ENCODE assay signal across 23 cellular contexts in the genomic region with DNA sequence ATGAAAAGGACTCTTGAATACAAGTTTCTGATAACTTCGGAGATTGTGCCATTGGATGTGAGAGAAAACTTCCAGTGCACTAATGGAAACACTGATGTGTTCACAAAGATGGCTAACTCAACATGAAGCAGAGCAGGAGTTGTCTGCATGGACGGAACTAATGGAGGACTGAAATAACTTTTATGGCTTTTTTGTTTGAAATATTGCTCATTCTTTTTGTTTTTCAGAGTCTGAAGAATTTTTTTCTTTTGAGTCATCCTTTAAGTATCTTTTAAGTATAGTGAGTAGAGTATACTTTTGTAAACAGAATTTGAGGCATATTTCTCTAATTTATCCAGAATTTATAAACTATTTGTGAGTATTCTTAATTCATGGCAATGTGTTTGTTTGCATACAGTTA. TPM values are rescaled to one million over a fixed set of nuclear protein-coding genes. Genes with fewer than 3 reads are reported as not detected.
A peak's percentile ranks its signal among the peaks of the same experiment; 100 is the strongest.
DNase-seq lines count a peak whose midpoint lies in the region; ATAC-seq, FAIRE-seq and TF ChIP-seq lines count a peak whose summit lies in the region.
"Had no signal": no experiment of that assay in that cellular context is flagged by ENCODE, and none has a peak within 500 bp of the region (broad histone marks: within the 10 kb centered on the region; RNA-seq: fewer than 3 reads in every experiment).

No MANE protein-coding gene starts in this region.

- DNase-seq in AG10803 (ENCODE audit: low read depth) (peak; percentile 19), HCEC 1CT (peak; percentile 46), RPMI7951 (ENCODE audit: low read depth) (peak; percentile 18), mesenchymal stem cell (peak; percentile 15), frontal cortex (ENCODE audit: low spot score in 2 of 2) (no peak), body of pancreas (no peak), dermis blood vessel endothelial cell (no peak)
- DNase-seq: DMS79, GOT3, KBM-7, NCI-H1092, NCI-H1436, NCI-H2029 treated with DMSO at 0.1 percent for 48 hours, NCI-H226, NCI-H510A treated with DMSO at 0.1 percent for 48 hours, NCI-H748 treated with DMSO at 0.1 percent for 48 hours, SIG-M5 had no signal

- H3K9ac ChIP-seq in mesenchymal stem cell (ENCODE audit: low read length): no peak overlapping the region

- H3K4ac ChIP-seq in mesenchymal stem cell (ENCODE audit: low read depth in 1 of 2, low read length in 2 of 2): no peak overlapping the region

- H2AFZ ChIP-seq in mesenchymal stem cell (ENCODE audit: low read depth, low read length): no peak overlapping the region

- 53% methylated on average over 2 of the region's 2 CpGs for WGBS in mesenchymal stem cell
- WGBS in body of pancreas, 2 donors: 89 to 94% methylated on average over 2 of the region's 2 CpGs

- no peak overlapping the region for H2BK12ac ChIP-seq in mesenchymal stem cell (ENCODE audit: low read length in 2 of 2)

- ATAC-seq in body of pancreas: no peak
- ATAC-seq: HCT116, HepG2, SK-N-SH treated with all-trans-retinoic acid at 6 μM for 48 hours had no signal

- H4K8ac ChIP-seq in mesenchymal stem cell (ENCODE audit: low read length): no peak overlapping the region

- no peak overlapping the region for H3K18ac ChIP-seq in mesenchymal stem cell (ENCODE audit: low read depth in 1 of 2, low read length in 2 of 2)

- intact Hi-C loops in body of pancreas (cut with DNase I): loop anchor here (5.0 kb wide), 2 partner anchors 327 to 422 kb away; no protein-coding TSS in a partner anchor

- no peaks in the 10 kb centered on the region for H3K9me3 ChIP-seq in mesenchymal stem cell (ENCODE audit: control insufficient read depth, low read length)
- no peaks in the 10 kb centered on the region for H3K9me3 ChIP-seq in body of pancreas

- no peak overlapping the region for H2BK120ac ChIP-seq in mesenchymal stem cell (ENCODE audit: low read depth, low read length)

- FAIRE-seq in frontal cortex (lab: Jason Lieb, UNC): no peak
- FAIRE-seq: A204.1, D721Med, GM12891, HepG2 had no signal

- no peak overlapping the region for H2BK15ac ChIP-seq in mesenchymal stem cell (ENCODE audit: low read depth, poor library complexity, severe bottlenecking)

- no peak overlapping the region for H2AK5ac ChIP-seq in mesenchymal stem cell (ENCODE audit: low read length, severe bottlenecking)

- H3K27ac ChIP-seq in mesenchymal stem cell (ENCODE audit: low read length, poor library complexity, severe bottlenecking) (no peak overlapping the region), body of pancreas (no peak overlapping the region)

- H3K4me2 ChIP-seq in mesenchymal stem cell (ENCODE audit: low read length, poor library complexity, severe bottlenecking): no peak overlapping the region

- TF ChIP-seq POLR2A in body of pancreas (IDR thresholded peaks at IDR 0.05): no peak

- H2BK5ac ChIP-seq in mesenchymal stem cell (ENCODE audit: low read depth, low read length, poor library complexity, severe bottlenecking): no peak overlapping the region

- peaks cover 5% of the 10 kb centered on the region for H3K4me1 ChIP-seq in mesenchymal stem cell (ENCODE audit: control insufficient read depth, insufficient read depth, low read depth, low read length)
- no peaks in the 10 kb centered on the region for H3K4me1 ChIP-seq in body of pancreas

- H3K79me1 ChIP-seq in mesenchymal stem cell (replicated peaks; ENCODE audit: low read length, poor library complexity, severe bottlenecking): no peaks in the 10 kb centered on the region

- no peak overlapping the region for H3K23ac ChIP-seq in mesenchymal stem cell (ENCODE audit: low read length in 2 of 2)

- H3K4me3 ChIP-seq in AG10803 (ENCODE audit: low read length) (no peak overlapping the region), mesenchymal stem cell (ENCODE audit: insufficient read depth in 1 of 2, low read depth in 1 of 2, low read length in 2 of 2) (no peak overlapping the region), body of pancreas (no peak overlapping the region)

- H3K14ac ChIP-seq in mesenchymal stem cell (ENCODE audit: low read length in 2 of 2): no peak overlapping the region

- TF ChIP-seq CTCF in AG10803 (conservative IDR thresholded peaks at IDR 0.05; ENCODE audit: low read length): no peak
- no peak for TF ChIP-seq CTCF in body of pancreas (IDR thresholded peaks at IDR 0.05)

- peaks cover 2 to 15% of the 10 kb centered on the region in 2 experiments for H3K36me3 ChIP-seq in mesenchymal stem cell (ENCODE audit: control insufficient read depth in 1 of 2, insufficient read depth in 2 of 2, low read depth in 1 of 2, low read length in 2 of 2)
- no peaks in the 10 kb centered on the region for H3K36me3 ChIP-seq in body of pancreas (replicated peaks in 1 of 2; ENCODE audit: insufficient read depth in 1 of 2, low read depth in 2 of 2)

- H3K27me3 ChIP-seq in mesenchymal stem cell (ENCODE audit: control insufficient read depth in 1 of 2, insufficient read depth in 1 of 2, low read length in 2 of 2) (no peaks in the 10 kb centered on the region), body of pancreas (no peaks in the 10 kb centered on the region)

- H4K91ac ChIP-seq in mesenchymal stem cell (ENCODE audit: low read length): no peak overlapping the region

RNA-seq across cellular contexts. Expression of a gene that starts 25.7 kb away (rescaled TPM):
- total RNA-seq in RPMI7951 (2014; rRNA removed; shearing (Covaris generic)): 11.5 and 13.5 TPM in 2 replicates
- 5.0 TPM for polyA plus RNA-seq in mesenchymal stem cell (2013, experiment 1 of 2)
- polyA plus RNA-seq in mesenchymal stem cell (2013, experiment 2 of 2): 4.7 TPM
- total RNA-seq in frontal cortex (14.3 TPM), body of pancreas (10 to 100 TPM; 14.5 to 32.2 TPM), dermis blood vessel endothelial cell (26.9 and 48.5 TPM in 2 replicates)

Comparison
In these comparisons a context has a peak if more than half of its experiments do, and no peak if none do; other contexts are left out.
1. DNase-seq: peak in AG10803 (single experiment), HCEC 1CT (single experiment), RPMI7951 (single experiment) and mesenchymal stem cell (single experiment); none in frontal cortex (0 of 2), body of pancreas (0 of 4) and dermis blood vessel endothelial cell (single experiment).